In the genomic region with DNA sequence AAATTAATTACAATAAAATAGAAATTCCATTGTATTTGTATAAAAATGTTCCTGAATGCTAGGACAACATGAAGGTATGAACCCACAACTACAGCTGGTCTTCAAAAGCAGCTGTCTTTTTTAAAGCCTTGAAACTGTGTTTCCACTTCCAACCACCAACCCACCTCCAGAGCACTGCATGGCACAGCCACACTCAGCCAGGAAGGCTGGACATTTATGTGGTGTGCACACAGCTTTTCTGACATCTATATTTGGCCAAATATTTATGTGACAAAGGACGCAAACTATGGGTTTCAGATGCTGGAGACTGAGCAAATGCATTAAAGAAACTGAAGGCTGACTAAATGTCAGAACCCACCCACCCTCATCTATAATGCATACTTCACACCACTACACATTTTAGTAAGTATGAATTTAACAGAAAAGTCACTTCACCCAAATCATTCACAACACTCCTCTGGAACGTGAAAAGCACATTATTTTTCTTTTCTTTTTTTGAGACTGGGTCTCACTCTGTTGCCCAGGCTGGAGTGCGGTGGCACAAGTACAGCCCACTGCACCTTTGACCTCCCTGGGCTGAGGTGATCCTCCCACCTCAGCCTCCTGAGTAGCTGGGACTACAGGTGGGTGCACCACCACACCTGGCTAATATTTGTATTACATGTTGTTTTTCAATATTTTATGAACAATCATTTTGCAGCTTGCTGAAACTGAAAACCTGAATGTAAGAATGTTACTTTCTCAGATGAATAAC, we compare ENCODE assay signal across 1 cellular context.
TF ChIP-seq lines count a peak whose summit lies in the region.

No MANE protein-coding gene starts in this region.

TF ChIP-seq in HepG2, 621 proteins besides CTCF, POLR2A, EP300 and RAD21:
- no peak for TF ChIP-seq UBTF (CRISPR knock-in tag; IDR thresholded peaks at IDR 0.05)
- no peak for TF ChIP-seq ZNF558 (CRISPR knock-in tag; IDR thresholded peaks at IDR 0.05; ENCODE audit: borderline replicate concordance)
- no peak for TF ChIP-seq AHR (CRISPR knock-in tag; IDR thresholded peaks at IDR 0.05)
- TF ChIP-seq ZNF770 (CRISPR knock-in tag; IDR thresholded peaks at IDR 0.05) = peak; percentile 73
- TF ChIP-seq HDAC6 (IDR thresholded peaks at IDR 0.05; ENCODE audit: low read depth, low read length) = no peak
- no peak for TF ChIP-seq ATF4 (CRISPR knock-in tag; IDR thresholded peaks at IDR 0.05)
- no peak for TF ChIP-seq RFXANK (CRISPR knock-in tag; IDR thresholded peaks at IDR 0.05)
- TF ChIP-seq TOPORS (CRISPR knock-in tag; IDR thresholded peaks at IDR 0.05) = no peak
- no peak for TF ChIP-seq GATAD2A (CRISPR knock-in tag; IDR thresholded peaks at IDR 0.05)
- TF ChIP-seq ZNF121 (CRISPR knock-in tag; IDR thresholded peaks at IDR 0.05) = peak; percentile 66; the same call in 1 of the 2 replicates
- TF ChIP-seq FOXK2 (IDR thresholded peaks at IDR 0.05) = no peak
- TF ChIP-seq POLR2AphosphoS2 (IDR thresholded peaks at IDR 0.05; ENCODE audit: low read depth, low read length) = 0 out of 2 replicates have a peak, but pooled peaks have one; percentile 64
- TF ChIP-seq ZNF343 (CRISPR knock-in tag; IDR thresholded peaks at IDR 0.05) = no peak
- no peak for TF ChIP-seq SMAD1 (CRISPR knock-in tag; IDR thresholded peaks at IDR 0.05; ENCODE audit: borderline replicate concordance, low read depth)
- no peak for TF ChIP-seq LBX2 (CRISPR knock-in tag; IDR thresholded peaks at IDR 0.05; ENCODE audit: borderline replicate concordance)
- TF ChIP-seq, protein P1, sequence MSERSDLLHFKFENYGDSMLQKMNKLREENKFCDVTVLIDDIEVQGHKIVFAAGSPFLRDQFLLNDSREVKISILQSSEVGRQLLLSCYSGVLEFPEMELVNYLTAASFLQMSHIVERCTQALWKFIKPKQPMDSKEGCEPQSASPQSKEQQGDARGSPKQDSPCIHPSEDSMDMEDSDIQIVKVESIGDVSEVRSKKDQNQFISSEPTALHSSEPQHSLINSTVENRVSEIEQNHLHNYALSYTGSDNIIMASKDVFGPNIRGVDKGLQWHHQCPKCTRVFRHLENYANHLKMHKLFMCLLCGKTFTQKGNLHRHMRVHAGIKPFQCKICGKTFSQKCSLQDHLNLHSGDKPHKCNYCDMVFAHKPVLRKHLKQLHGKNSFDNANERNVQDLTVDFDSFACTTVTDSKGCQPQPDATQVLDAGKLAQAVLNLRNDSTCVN (CRISPR knock-in tag; IDR thresholded peaks at IDR 0.05; ENCODE audit: borderline replicate concordance) = no peak
- no peak for TF ChIP-seq KLF12 (CRISPR knock-in tag; IDR thresholded peaks at IDR 0.05; ENCODE audit: borderline replicate concordance)
- TF ChIP-seq PLRG1 (conservative IDR thresholded peaks at IDR 0.05) = no peak
- no peak for TF ChIP-seq MTF1 (CRISPR knock-in tag; IDR thresholded peaks at IDR 0.05)
